ENCODE assay signal across 1 cellular context in genomic region chr13:27226991-27227390, GRCh38.
TF ChIP-seq lines count a peak whose summit lies in the region.

No MANE protein-coding gene starts in this region.

TF ChIP-seq in GM12878, 131 proteins besides CTCF, POLR2A, EP300 and RAD21:
- peak; percentile 50 to 51; a peak in 2 of 4 replicates for TF ChIP-seq BHLHE40 (IDR thresholded peaks at IDR 0.05; ENCODE audit: borderline replicate concordance in 1 of 2, low read depth in 2 of 2, low read length in 1 of 2)
- TF ChIP-seq NR2C2 (IDR thresholded peaks at IDR 0.05; ENCODE audit: borderline replicate concordance, control insufficient read depth, insufficient read length, low read depth) = no peak
- no peak for TF ChIP-seq CUX1 (IDR thresholded peaks at IDR 0.05; ENCODE audit: insufficient replicate concordance, low read depth, low read length)
